Comparison of ENCODE assay signal across 9 cellular contexts in the genomic region with DNA sequence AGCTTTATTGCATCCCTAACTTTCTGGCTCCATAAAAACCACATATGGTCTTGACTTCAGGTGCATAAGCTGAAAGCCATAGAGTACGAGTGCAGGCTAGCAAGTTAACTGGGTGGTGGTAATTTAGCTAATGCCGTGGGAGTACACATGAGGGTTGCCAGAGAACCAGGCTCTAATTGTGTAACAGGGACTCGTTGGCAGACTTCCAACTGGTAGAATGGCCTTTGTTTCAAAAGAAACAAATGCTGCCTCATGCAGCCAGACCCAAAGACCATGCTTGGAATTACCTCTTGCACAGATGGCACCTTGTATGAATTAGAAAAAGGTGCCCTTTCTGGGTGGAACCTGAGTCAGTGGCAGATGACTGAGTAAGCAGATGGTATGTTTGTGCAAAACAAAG.
DNase-seq lines count a peak whose midpoint lies in the region; ATAC-seq and TF ChIP-seq lines count a peak whose summit lies in the region.
"Had no signal": no experiment of that assay in that cellular context is flagged by ENCODE, and none has a peak within 500 bp of the region (broad histone marks: within the 10 kb centered on the region; RNA-seq: fewer than 3 reads in every experiment).

No MANE protein-coding gene starts in this region.

- H3K4me3 ChIP-seq in thyroid gland (replicated peaks in 1 of 3) = no peak overlapping the region
- H3K4me3 ChIP-seq in MG63 = no peak overlapping the region
- H3K4me3 ChIP-seq: tibial nerve had no signal

- TF ChIP-seq POLR2A in thyroid gland (IDR thresholded peaks at IDR 0.05) = no peak

- H3K4me3 Mint-ChIP-seq in T-helper 2 cell treated with Interferon-gamma antibody and Interleukin-4, amounts not matched to agents 5 μg/mL and 100 μg/mL, for 36 hours = no peak overlapping the region
- H3K4me3 Mint-ChIP-seq in stimulated activated naive B cell treated with anti-CD40 and anti-IgM and Interleukin-4, amounts not matched to agents 10 μg/mL and 1 μg/mL and 100 μg/mL, for 72 hours = no peak overlapping the region

- ATAC-seq in left ventricle myocardium superior (peak; percentile 72), HG02973 (IDR thresholded peaks at IDR 0.05; ENCODE audit: unreplicated experiment) (no peak)
- no peak for ATAC-seq in stimulated activated naive B cell treated with anti-CD40 and anti-IgM and Interleukin-4, amounts not matched to agents 10 μg/mL and 1 μg/mL and 100 μg/mL, for 72 hours (replicated peaks)

- no peaks in the 10 kb centered on the region for H3K9me3 Mint-ChIP-seq in T-helper 2 cell treated with Interferon-gamma antibody and Interleukin-4, amounts not matched to agents 5 μg/mL and 100 μg/mL, for 36 hours
- no peaks in the 10 kb centered on the region for H3K9me3 Mint-ChIP-seq in stimulated activated naive B cell treated with anti-CD40 and anti-IgM and Interleukin-4, amounts not matched to agents 10 μg/mL and 1 μg/mL and 100 μg/mL, for 72 hours

- H3K36me3 ChIP-seq in thyroid gland = no peaks in the 10 kb centered on the region
- no peaks in the 10 kb centered on the region for H3K36me3 ChIP-seq in MG63
- H3K36me3 ChIP-seq: tibial nerve had no signal

- H3K36me3 Mint-ChIP-seq in T-helper 2 cell treated with Interferon-gamma antibody and Interleukin-4, amounts not matched to agents 5 μg/mL and 100 μg/mL, for 36 hours (ENCODE audit: low read depth) = peaks cover 9% of the 10 kb centered on the region
- H3K36me3 Mint-ChIP-seq in stimulated activated naive B cell treated with anti-CD40 and anti-IgM and Interleukin-4, amounts not matched to agents 10 μg/mL and 1 μg/mL and 100 μg/mL, for 72 hours = peaks cover 3 to 4% of the 10 kb centered on the region in 2 donors

- peaks cover 0 to 4% of the 10 kb centered on the region in 2 donors for H3K4me1 ChIP-seq in thyroid gland

- no peak for DNase-seq in T-helper 2 cell treated with Interferon-gamma antibody and Interleukin-4, amounts not matched to agents 5 μg/mL and 100 μg/mL, for 36 hours (ENCODE audit: low spot score)
- DNase-seq in T-helper 2 cell (no peak), RPMI8226 (peak; percentile 80), left ventricle myocardium superior (no peak), thyroid gland (peak; percentile 69 to 71), MG63 (no peak)
- no peak for DNase-seq in stimulated activated naive B cell treated with anti-CD40 and anti-IgM and Interleukin-4, amounts not matched to agents 10 μg/mL and 1 μg/mL and 100 μg/mL, for 72 hours

- peaks cover 57% of the 10 kb centered on the region for H3K4me1 Mint-ChIP-seq in T-helper 2 cell treated with Interferon-gamma antibody and Interleukin-4, amounts not matched to agents 5 μg/mL and 100 μg/mL, for 36 hours (ENCODE audit: low read depth)
- H3K4me1 Mint-ChIP-seq in stimulated activated naive B cell treated with anti-CD40 and anti-IgM and Interleukin-4, amounts not matched to agents 10 μg/mL and 1 μg/mL and 100 μg/mL, for 72 hours = peaks cover 10 to 25% of the 10 kb centered on the region in 2 donors

- 10 to 13% methylated on average over 3 of the region's 3 CpGs for WGBS in thyroid gland, 2 donors

- no peak overlapping the region for H3K27ac ChIP-seq in thyroid gland

- H3K27ac Mint-ChIP-seq in T-helper 2 cell treated with Interferon-gamma antibody and Interleukin-4, amounts not matched to agents 5 μg/mL and 100 μg/mL, for 36 hours = peak overlapping the region; percentile 63
- H3K27ac Mint-ChIP-seq in stimulated activated naive B cell treated with anti-CD40 and anti-IgM and Interleukin-4, amounts not matched to agents 10 μg/mL and 1 μg/mL and 100 μg/mL, for 72 hours = no peak overlapping the region

- H3K27me3 ChIP-seq in thyroid gland (no peaks in the 10 kb centered on the region), MG63 (peaks cover 4% of the 10 kb centered on the region)
- H3K27me3 ChIP-seq: tibial nerve had no signal

- TF ChIP-seq CTCF in thyroid gland (IDR thresholded peaks at IDR 0.05) = no peak

- H3K27me3 Mint-ChIP-seq in T-helper 2 cell treated with Interferon-gamma antibody and Interleukin-4, amounts not matched to agents 5 μg/mL and 100 μg/mL, for 36 hours (ENCODE audit: low read depth) = no peaks in the 10 kb centered on the region
- no peaks in the 10 kb centered on the region for H3K27me3 Mint-ChIP-seq in stimulated activated naive B cell treated with anti-CD40 and anti-IgM and Interleukin-4, amounts not matched to agents 10 μg/mL and 1 μg/mL and 100 μg/mL, for 72 hours

- H3K9me3 ChIP-seq in thyroid gland (no peaks in the 10 kb centered on the region), MG63 (0 out of 2 replicates have a peak, but pooled peaks cover 3% of the 10 kb centered on the region)
- H3K9me3 ChIP-seq: tibial nerve had no signal

- intact Hi-C loops in left ventricle myocardium superior (cut with micrococcal nuclease) (no loop called here), thyroid gland (cut with DNase I) (no loop called here)

Comparison
In these comparisons a context has a peak if more than half of its experiments do, and no peak if none do; other contexts are left out.
1. DNase-seq: peak in RPMI8226 (single experiment) and thyroid gland (2 of 2); none in T-helper 2 cell treated with Interferon-gamma antibody and Interleukin-4, amounts not matched to agents 5 μg/mL and 100 μg/mL, for 36 hours (single experiment), T-helper 2 cell (0 of 5), left ventricle myocardium superior (single experiment), MG63 (single experiment) and stimulated activated naive B cell treated with anti-CD40 and anti-IgM and Interleukin-4, amounts not matched to agents 10 μg/mL and 1 μg/mL and 100 μg/mL, for 72 hours (single experiment).